ENCODE assay signal across 8 cellular contexts in genomic region chr17:80147035-80147939, GRCh38. TPM values are rescaled to one million over a fixed set of nuclear protein-coding genes. Genes with fewer than 3 reads are reported as not detected.
DNase-seq lines count a peak whose midpoint lies in the region; ATAC-seq, FAIRE-seq and TF ChIP-seq lines count a peak whose summit lies in the region.

TSS of gene EIF4A3 (minus strand) at chr17:80147128. CDS start at chr17:80146961, 167 bp downstream.

- peak within 1 kb of the TSS; percentile 95 for H3K9ac ChIP-seq in OCI-LY3 (ENCODE audit: low read length)

- H3K27me3 Mint-ChIP-seq in Calu3 (ENCODE audit: unreplicated experiment): no peaks in the 10 kb centered on the region

- intact Hi-C loops in Calu3 (cut with micrococcal nuclease; ENCODE audit: unreplicated experiment): loop anchor here (5.0 kb wide), 1 partner anchor 105 kb away; no protein-coding TSS in a partner anchor

- peak within 1 kb of the TSS; percentile 96 for H3K27ac Mint-ChIP-seq in Calu3 (ENCODE audit: unreplicated experiment)

- H3K27ac ChIP-seq in OCI-LY3 (ENCODE audit: low read length): peak within 1 kb of the TSS; percentile 54
- peak within 1 kb of the TSS; percentile 85 for H3K27ac ChIP-seq in mesodermal cell (ENCODE audit: low read depth, low read length, severe bottlenecking)

- H4K20me1 ChIP-seq in OCI-LY3 (ENCODE audit: insufficient read depth, low read length): peaks cover 18% of the 10 kb centered on the region

- peaks cover 42% of the 10 kb centered on the region for H3K36me3 Mint-ChIP-seq in Calu3 (ENCODE audit: insufficient read depth, unreplicated experiment)

- no peak for TF ChIP-seq CTCF in Calu3 (IDR thresholded peaks at IDR 0.05; ENCODE audit: unreplicated experiment)
- TF ChIP-seq CTCF in OCI-LY3 (IDR thresholded peaks at IDR 0.05; ENCODE audit: low read depth, low read length): no peak

- WGBS in mesodermal cell (ENCODE audit: insufficient coverage in 2 of 2), 2 experiments: 0 to 1% methylated on average over 57 to 77 of the region's 97 CpGs

- H3K4me3 Mint-ChIP-seq in Calu3 (ENCODE audit: low read depth, unreplicated experiment): peak within 1 kb of the TSS; percentile 75

- peak within 1 kb of the TSS; percentile 89 for H2AFZ ChIP-seq in OCI-LY3 (ENCODE audit: low read depth, low read length)

- no peaks in the 10 kb centered on the region for H3K27me3 ChIP-seq in OCI-LY3 (ENCODE audit: low read depth, low read length)

- H3K9me3 Mint-ChIP-seq in Calu3 (ENCODE audit: low read depth, unreplicated experiment): no peaks in the 10 kb centered on the region

- ATAC-seq in GM21447 (IDR thresholded peaks at IDR 0.05; ENCODE audit: unreplicated experiment): peak; percentile 85

- peak; percentile 97 for FAIRE-seq in endometrium (lab: Jason Lieb, UNC)

- CTCF ChIA-PET in Calu3 (lab: Charles Lee): interaction anchor here (0.9 to 1.0 kb wide), 2 partner anchors 23 to 139 kb away, joined by 3 to 4 read pairs; no protein-coding TSS in a partner anchor

- peak within 1 kb of the TSS; percentile 100 for H3K4me2 ChIP-seq in OCI-LY3 (ENCODE audit: low read length)

- no peaks in the 10 kb centered on the region for H3K9me3 ChIP-seq in OCI-LY3 (ENCODE audit: insufficient read depth, low read length)
- no peaks in the 10 kb centered on the region for H3K9me3 ChIP-seq in mesodermal cell (ENCODE audit: control insufficient read depth, low read length)

- peaks cover 58% of the 10 kb centered on the region for H3K79me2 ChIP-seq in OCI-LY3 (ENCODE audit: low read length)

- H3K4me1 Mint-ChIP-seq in Calu3 (ENCODE audit: low read depth, unreplicated experiment): peaks cover 12% of the 10 kb centered on the region

- DNase-seq in Calu3: peak; percentile 97
- peak; percentile 95 for DNase-seq in HuH-7 (ENCODE audit: low spot score)
- peak; percentile 95 for DNase-seq in activated CD8-positive, alpha-beta memory T cell treated with anti-CD3 and anti-CD28 coated beads, Interleukin-2, amount 50 U/mL, for 48 hours
- peak; percentile 93 to 95 for DNase-seq in stimulated activated CD8-positive, alpha-beta memory T cell treated with anti-CD3 and anti-CD28 coated beads, Interleukin-15, amount 100 ng/mL, for 4 hours (ENCODE audit: low read depth in 2 of 2)

- H3K4me1 ChIP-seq in OCI-LY3 (ENCODE audit: low read length): peaks cover 17% of the 10 kb centered on the region
- H3K4me1 ChIP-seq in mesodermal cell (ENCODE audit: control insufficient read depth, insufficient read depth, low read length, poor library complexity, severe bottlenecking): peaks cover 22% of the 10 kb centered on the region

- BruUV-seq in Calu3 (replicated peaks; lab: Mats Ljungman, UMichigan): no TSS peak

- peaks cover 23% of the 10 kb centered on the region for H3K36me3 ChIP-seq in OCI-LY3 (replicated peaks; ENCODE audit: low read depth, low read length)
- H3K36me3 ChIP-seq in mesodermal cell (ENCODE audit: control insufficient read depth, insufficient read depth, low read length): peaks cover 35% of the 10 kb centered on the region

- H3K4me3 ChIP-seq in OCI-LY3 (ENCODE audit: low read length) (peak within 1 kb of the TSS; percentile 95), mesodermal cell (ENCODE audit: extremely low read depth, insufficient read depth, low read length, poor library complexity, severe bottlenecking) (peak within 1 kb of the TSS; percentile 95)

RNA-seq across cellular contexts. Expression of gene EIF4A3, which starts in this region (rescaled TPM):
- 124 and 125 TPM in 2 replicates for total RNA-seq in Calu3 (2022)
- polyA plus RNA-seq in mesodermal cell (2013, experiment 1 of 2): 96.4 TPM
- 87.2 TPM for polyA plus RNA-seq in mesodermal cell (2013, experiment 2 of 2)

Comparison
In these comparisons a context has a peak if more than half of its experiments do, and no peak if none do; other contexts are left out.
1. Peak in every context shown above with its lines: DNase-seq, ATAC-seq, H3K4me3 ChIP-seq and H3K27ac ChIP-seq.